Comparison of ENCODE assay signal across 1 cellular context in the genomic region with DNA sequence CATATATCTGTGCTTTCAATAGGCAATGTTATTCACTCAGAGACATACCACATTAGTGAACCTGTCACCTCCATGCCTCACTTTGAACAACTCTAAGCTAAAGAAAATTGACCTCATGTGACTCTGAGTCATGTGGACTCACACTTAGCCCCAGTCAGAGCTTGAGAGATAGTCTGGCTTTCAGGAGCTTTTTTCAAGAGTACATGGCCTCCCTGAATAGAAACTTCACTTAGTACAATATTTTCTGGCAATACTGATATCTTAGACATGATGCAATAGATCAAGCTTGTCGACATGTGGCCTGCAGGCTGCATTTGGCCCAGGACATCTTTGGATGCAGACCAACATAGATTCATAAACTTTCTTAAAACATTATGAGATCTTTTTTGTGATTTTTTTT.
TF ChIP-seq lines count a peak whose summit lies in the region.

No MANE protein-coding gene starts in this region.

TF ChIP-seq in WTC11, 78 proteins besides CTCF, POLR2A, EP300 and RAD21 (continued from another document):
- TF ChIP-seq E2F4 (CRISPR knock-in tag; IDR thresholded peaks at IDR 0.05; ENCODE audit: borderline replicate concordance, low read depth), result no peak
- TF ChIP-seq NFYB (CRISPR knock-in tag; conservative IDR thresholded peaks at IDR 0.05; ENCODE audit: low read depth), result no peak
- TF ChIP-seq, protein P1, sequence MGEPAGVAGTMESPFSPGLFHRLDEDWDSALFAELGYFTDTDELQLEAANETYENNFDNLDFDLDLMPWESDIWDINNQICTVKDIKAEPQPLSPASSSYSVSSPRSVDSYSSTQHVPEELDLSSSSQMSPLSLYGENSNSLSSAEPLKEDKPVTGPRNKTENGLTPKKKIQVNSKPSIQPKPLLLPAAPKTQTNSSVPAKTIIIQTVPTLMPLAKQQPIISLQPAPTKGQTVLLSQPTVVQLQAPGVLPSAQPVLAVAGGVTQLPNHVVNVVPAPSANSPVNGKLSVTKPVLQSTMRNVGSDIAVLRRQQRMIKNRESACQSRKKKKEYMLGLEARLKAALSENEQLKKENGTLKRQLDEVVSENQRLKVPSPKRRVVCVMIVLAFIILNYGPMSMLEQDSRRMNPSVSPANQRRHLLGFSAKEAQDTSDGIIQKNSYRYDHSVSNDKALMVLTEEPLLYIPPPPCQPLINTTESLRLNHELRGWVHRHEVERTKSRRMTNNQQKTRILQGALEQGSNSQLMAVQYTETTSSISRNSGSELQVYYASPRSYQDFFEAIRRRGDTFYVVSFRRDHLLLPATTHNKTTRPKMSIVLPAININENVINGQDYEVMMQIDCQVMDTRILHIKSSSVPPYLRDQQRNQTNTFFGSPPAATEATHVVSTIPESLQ (CRISPR knock-in tag; IDR thresholded peaks at IDR 0.05), result no peak
- TF ChIP-seq E2F1 (CRISPR knock-in tag; IDR thresholded peaks at IDR 0.05), result no peak
- TF ChIP-seq, protein P2, sequence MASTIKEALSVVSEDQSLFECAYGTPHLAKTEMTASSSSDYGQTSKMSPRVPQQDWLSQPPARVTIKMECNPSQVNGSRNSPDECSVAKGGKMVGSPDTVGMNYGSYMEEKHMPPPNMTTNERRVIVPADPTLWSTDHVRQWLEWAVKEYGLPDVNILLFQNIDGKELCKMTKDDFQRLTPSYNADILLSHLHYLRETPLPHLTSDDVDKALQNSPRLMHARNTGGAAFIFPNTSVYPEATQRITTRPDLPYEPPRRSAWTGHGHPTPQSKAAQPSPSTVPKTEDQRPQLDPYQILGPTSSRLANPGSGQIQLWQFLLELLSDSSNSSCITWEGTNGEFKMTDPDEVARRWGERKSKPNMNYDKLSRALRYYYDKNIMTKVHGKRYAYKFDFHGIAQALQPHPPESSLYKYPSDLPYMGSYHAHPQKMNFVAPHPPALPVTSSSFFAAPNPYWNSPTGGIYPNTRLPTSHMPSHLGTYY (CRISPR knock-in tag; IDR thresholded peaks at IDR 0.05), result no peak
- TF ChIP-seq SOX15 (CRISPR knock-in tag; IDR thresholded peaks at IDR 0.05), result no peak
- TF ChIP-seq, protein P3, sequence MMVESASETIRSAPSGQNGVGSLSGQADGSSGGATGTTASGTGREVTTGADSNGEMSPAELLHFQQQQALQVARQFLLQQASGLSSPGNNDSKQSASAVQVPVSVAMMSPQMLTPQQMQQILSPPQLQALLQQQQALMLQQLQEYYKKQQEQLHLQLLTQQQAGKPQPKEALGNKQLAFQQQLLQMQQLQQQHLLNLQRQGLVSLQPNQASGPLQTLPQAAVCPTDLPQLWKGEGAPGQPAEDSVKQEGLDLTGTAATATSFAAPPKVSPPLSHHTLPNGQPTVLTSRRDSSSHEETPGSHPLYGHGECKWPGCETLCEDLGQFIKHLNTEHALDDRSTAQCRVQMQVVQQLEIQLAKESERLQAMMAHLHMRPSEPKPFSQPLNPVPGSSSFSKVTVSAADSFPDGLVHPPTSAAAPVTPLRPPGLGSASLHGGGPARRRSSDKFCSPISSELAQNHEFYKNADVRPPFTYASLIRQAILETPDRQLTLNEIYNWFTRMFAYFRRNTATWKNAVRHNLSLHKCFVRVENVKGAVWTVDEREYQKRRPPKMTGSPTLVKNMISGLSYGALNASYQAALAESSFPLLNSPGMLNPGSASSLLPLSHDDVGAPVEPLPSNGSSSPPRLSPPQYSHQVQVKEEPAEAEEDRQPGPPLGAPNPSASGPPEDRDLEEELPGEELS (CRISPR knock-in tag; IDR thresholded peaks at IDR 0.05), result no peak
- TF ChIP-seq, protein P4, sequence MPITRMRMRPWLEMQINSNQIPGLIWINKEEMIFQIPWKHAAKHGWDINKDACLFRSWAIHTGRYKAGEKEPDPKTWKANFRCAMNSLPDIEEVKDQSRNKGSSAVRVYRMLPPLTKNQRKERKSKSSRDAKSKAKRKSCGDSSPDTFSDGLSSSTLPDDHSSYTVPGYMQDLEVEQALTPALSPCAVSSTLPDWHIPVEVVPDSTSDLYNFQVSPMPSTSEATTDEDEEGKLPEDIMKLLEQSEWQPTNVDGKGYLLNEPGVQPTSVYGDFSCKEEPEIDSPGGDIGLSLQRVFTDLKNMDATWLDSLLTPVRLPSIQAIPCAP (CRISPR knock-in tag; IDR thresholded peaks at IDR 0.05), result no peak
- TF ChIP-seq TCF7 (CRISPR knock-in tag; IDR thresholded peaks at IDR 0.05; ENCODE audit: low read depth), result no peak
- TF ChIP-seq ELF4 (CRISPR knock-in tag; IDR thresholded peaks at IDR 0.05; ENCODE audit: low read depth), result no peak
- TF ChIP-seq KAT7 (CRISPR knock-in tag; IDR thresholded peaks at IDR 0.05; ENCODE audit: borderline replicate concordance), result no peak
- TF ChIP-seq CREB1 (CRISPR knock-in tag; IDR thresholded peaks at IDR 0.05), result no peak
- TF ChIP-seq MXD4 (CRISPR knock-in tag; IDR thresholded peaks at IDR 0.05; ENCODE audit: borderline replicate concordance), result no peak
TF ChIP-seq in WTC11: peak in this region for 0.
